8 cellular contexts compared by ENCODE assay signal in the genomic region with DNA sequence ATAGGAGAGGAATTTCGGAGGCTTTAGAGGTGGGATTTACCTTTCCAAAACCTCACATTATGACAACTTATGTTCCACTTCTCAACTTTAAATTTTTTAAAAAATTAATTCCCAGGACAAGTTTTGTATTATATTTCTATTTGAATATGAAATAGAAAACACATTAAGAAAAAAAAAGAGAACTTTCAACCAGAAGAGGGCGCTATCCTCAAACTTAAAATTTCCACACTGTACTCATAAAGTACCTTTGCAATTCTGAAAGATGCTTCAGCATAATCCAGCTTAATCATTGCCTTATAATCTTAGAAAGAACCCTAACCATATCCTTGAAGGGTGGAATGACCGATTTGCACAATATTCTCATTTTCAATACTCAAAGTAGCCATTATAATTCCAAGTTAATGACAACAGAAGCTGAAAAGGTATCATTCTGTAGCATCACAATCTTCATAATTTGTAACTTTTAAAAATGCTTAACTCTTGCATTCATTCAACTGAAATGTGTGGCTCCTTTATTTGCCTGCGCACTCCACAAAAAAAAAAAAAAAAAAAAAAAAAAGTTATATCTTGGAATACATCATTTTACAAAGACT.
A peak's percentile ranks its signal among the peaks of the same experiment; 100 is the strongest.
DNase-seq lines count a peak whose midpoint lies in the region; ATAC-seq and TF ChIP-seq lines count a peak whose summit lies in the region.

No MANE protein-coding gene starts in this region.

- H3K4me3 ChIP-seq in IMR-90 (ENCODE audit: insufficient read depth, low read depth, low read length) (no peak overlapping the region), ascending aorta (no peak overlapping the region)

- TF ChIP-seq CTCF in IMR-90 (conservative IDR thresholded peaks at IDR 0.05; ENCODE audit: low read depth, low read length) (peak; percentile 62), ascending aorta (IDR thresholded peaks at IDR 0.05) (peak in 2 of 3 experiments; percentile 17 to 39)

- H3K4me2 ChIP-seq in IMR-90 (ENCODE audit: low read depth, low read length), result no peak overlapping the region

- no peaks in the 10 kb centered on the region for H3K9me1 ChIP-seq in IMR-90 (ENCODE audit: insufficient read depth, low read length)

- H3K27ac ChIP-seq in IMR-90 (ENCODE audit: insufficient read depth, low read length), result no peak overlapping the region
- no peak overlapping the region for H3K27ac ChIP-seq in ascending aorta

- H2AK9ac ChIP-seq in IMR-90 (replicated peaks; ENCODE audit: low read depth, low read length, poor library complexity), result no peak overlapping the region

- H3K36me3 ChIP-seq in IMR-90 (ENCODE audit: control insufficient read depth, insufficient read depth, low read length) (no peaks in the 10 kb centered on the region), ascending aorta (no peaks in the 10 kb centered on the region)

- no peak overlapping the region for H3K9ac ChIP-seq in IMR-90 (ENCODE audit: low read depth, low read length)

- CTCF ChIA-PET in IMR-90 (lab: Yijun Ruan, JAX), result interaction anchor here (0.8 to 3.1 kb wide), 6 partner anchors 8 to 598 kb away, joined by 3 to 58 read pairs (median 4); no protein-coding TSS in a partner anchor

- dilution Hi-C loops in IMR-90 (cut with HindIII; ENCODE audit: low sequenced_read_pairs, unreplicated experiment), result no loop called here

- H2BK20ac ChIP-seq in IMR-90 (ENCODE audit: low read depth, low read length), result no peak overlapping the region

- POLR2A ChIA-PET in IMR-90 (lab: Charles Lee; ENCODE audit: unreplicated experiment), result no interaction called here

- no peak overlapping the region for H4K8ac ChIP-seq in IMR-90 (ENCODE audit: low read depth in 2 of 2, low read length in 2 of 2)

- peak; percentile 64 for TF ChIP-seq RAD21 in IMR-90 (IDR thresholded peaks at IDR 0.05; ENCODE audit: low read length)

- H4K20me1 ChIP-seq in IMR-90 (ENCODE audit: insufficient read depth, low read length), result no peaks in the 10 kb centered on the region

- ATAC-seq in IMR-90 (ENCODE audit: low read depth) (no peak; the same call in 1 of the 2 replicates), HG02884 (IDR thresholded peaks at IDR 0.05; ENCODE audit: unreplicated experiment) (no peak), GM21619 (IDR thresholded peaks at IDR 0.05; ENCODE audit: unreplicated experiment) (no peak), HG02973 (IDR thresholded peaks at IDR 0.05; ENCODE audit: unreplicated experiment) (no peak)

- H3K79me1 ChIP-seq in IMR-90 (ENCODE audit: low read depth in 1 of 2, low read length in 2 of 2), result no peaks in the 10 kb centered on the region

- no peak overlapping the region for H4K5ac ChIP-seq in IMR-90 (ENCODE audit: low read depth, low read length)

- intact Hi-C loops in IMR-90 (cut with micrococcal nuclease) (loop anchor here (1.0 to 10.0 kb wide), 4 partner anchors 184 to 816 kb away; no protein-coding TSS in a partner anchor), ascending aorta (cut with DNase I) (no loop called here)

- H3K9me3 ChIP-seq in IMR-90 (ENCODE audit: control insufficient read depth, insufficient read depth, low read length), result 0 out of 2 replicates have a peak, but pooled peaks cover 3% of the 10 kb centered on the region
- no peaks in the 10 kb centered on the region for H3K9me3 ChIP-seq in ascending aorta

- DNase-seq in COR-L47 (lab: John Stamatoyannopoulos, UW) (peak; percentile 11), IMR-90 (peak; percentile 54), ascending aorta (ENCODE audit: low spot score in 2 of 2) (no peak), lung microvascular endothelial cell (ENCODE audit: low read depth in 2 of 2) (peak; percentile 60 to 65), iPS-NIHi7 (ENCODE audit: extremely low spot score) (no peak)

- H2BK120ac ChIP-seq in IMR-90 (ENCODE audit: low read depth, low read length), result no peak overlapping the region

- no peak for TF ChIP-seq POLR2A in IMR-90 (IDR thresholded peaks at IDR 0.05; ENCODE audit: low read depth, low read length)

- no peak overlapping the region for H2BK15ac ChIP-seq in IMR-90 (ENCODE audit: low read depth, low read length)

- no peak overlapping the region for H2BK5ac ChIP-seq in IMR-90 (ENCODE audit: low read depth, low read length, poor library complexity, severe bottlenecking)

- in situ Hi-C loops in IMR-90 (cut with MboI; ENCODE audit: low sequenced_read_pairs), result no loop called here

- BruUV-seq in IMR-90 (replicated peaks; lab: Mats Ljungman, UMichigan), result no TSS peak

- H3K4ac ChIP-seq in IMR-90 (ENCODE audit: low read depth, low read length), result no peak overlapping the region

- no peak overlapping the region for H3K18ac ChIP-seq in IMR-90 (ENCODE audit: low read depth, low read length)

- H3K27me3 ChIP-seq in IMR-90 (ENCODE audit: control insufficient read depth, insufficient read depth, low read length), result no peaks in the 10 kb centered on the region
- H3K27me3 ChIP-seq in ascending aorta, result no peaks in the 10 kb centered on the region

- H3K23ac ChIP-seq in IMR-90 (ENCODE audit: low read depth, low read length), result no peak overlapping the region

- no peak overlapping the region for H4K91ac ChIP-seq in IMR-90 (ENCODE audit: insufficient read depth, low read depth, low read length)

- no peak overlapping the region for H3K56ac ChIP-seq in IMR-90 (ENCODE audit: extremely low read depth, insufficient read depth, low read length)

- H3K14ac ChIP-seq in IMR-90 (replicated peaks; ENCODE audit: low read depth, low read length), result no peak overlapping the region

- WGBS in IMR-90 (ENCODE audit: extremely low coverage in 2 of 2, insufficient read length in 1 of 2), 2 experiments, result no CpG with 5 or more reads among the region's 4 CpGs

- no peak overlapping the region for H2AFZ ChIP-seq in IMR-90 (replicated peaks; ENCODE audit: low read length, poor library complexity)

- H2AK5ac ChIP-seq in IMR-90 (ENCODE audit: low read depth, low read length), result no peak overlapping the region

- H3K4me1 ChIP-seq in IMR-90 (ENCODE audit: control insufficient read depth, insufficient read depth, low read length) (no peaks in the 10 kb centered on the region; the same call in 1 of the 2 replicates), ascending aorta (no peaks in the 10 kb centered on the region)

TF ChIP-seq in IMR-90, 13 proteins besides CTCF, POLR2A, EP300 and RAD21:
- no peak for TF ChIP-seq FOS (IDR thresholded peaks at IDR 0.05; ENCODE audit: low read depth, low read length)
- TF ChIP-seq SMC3 (IDR thresholded peaks at IDR 0.05; ENCODE audit: low read depth, low read length), result peak; percentile 63

Comparison
In these comparisons a context has a peak if more than half of its experiments do, and no peak if none do; other contexts are left out.
1. DNase-seq: peak in COR-L47 (single experiment), IMR-90 (single experiment) and lung microvascular endothelial cell (2 of 2); none in ascending aorta (0 of 2) and iPS-NIHi7 (single experiment).